ENCODE assay signal across 18 cellular contexts in the genomic region with DNA sequence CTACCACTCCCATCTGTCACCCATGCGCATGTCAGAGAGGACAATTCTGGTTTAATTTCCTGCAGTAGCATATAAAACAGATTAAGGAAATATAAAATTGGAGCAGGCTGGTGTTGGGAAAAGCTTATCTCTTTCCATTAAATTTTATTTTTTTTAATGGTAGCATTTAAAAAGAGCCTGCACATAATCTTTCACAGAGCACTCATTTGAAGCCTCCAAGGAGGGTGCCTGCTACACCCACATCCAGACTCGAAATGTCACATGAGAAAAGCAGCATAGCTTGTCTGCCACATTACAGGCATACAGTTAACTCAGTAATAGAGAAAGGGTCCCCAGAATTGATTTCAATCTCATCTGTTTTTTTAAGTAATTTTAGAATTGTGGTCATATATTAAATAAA.
DNase-seq lines count a peak whose midpoint lies in the region; ATAC-seq, FAIRE-seq and TF ChIP-seq lines count a peak whose summit lies in the region.
"Had no signal": no experiment of that assay in that cellular context is flagged by ENCODE, and none has a peak within 500 bp of the region (broad histone marks: within the 10 kb centered on the region; RNA-seq: fewer than 3 reads in every experiment).

No MANE protein-coding gene starts in this region.

- H3K4me3 ChIP-seq in Karpas-422 (ENCODE audit: low read length) (no peak overlapping the region; the same call in 1 of the 2 replicates), SK-N-SH (ENCODE audit: low read depth in 2 of 2, low read length in 1 of 2) (no peak overlapping the region), mesenchymal stem cell (ENCODE audit: insufficient read depth in 1 of 2, low read depth in 1 of 2, low read length in 2 of 2) (no peak overlapping the region), smooth muscle cell (no peak overlapping the region)
- H3K4me3 ChIP-seq: BLaER1 had no signal

- no peak overlapping the region for H2BK120ac ChIP-seq in mesenchymal stem cell (ENCODE audit: low read depth, low read length)

- H3F3A ChIP-seq in SK-N-SH (replicated peaks; ENCODE audit: insufficient read depth) = peaks cover 4% of the 10 kb centered on the region
- H3F3A ChIP-seq in smooth muscle cell (ENCODE audit: low read depth) = peaks cover 35% of the 10 kb centered on the region

- no peaks in the 10 kb centered on the region for H4K20me1 ChIP-seq in Karpas-422 (ENCODE audit: insufficient read depth, low read depth, low read length)
- H4K20me1 ChIP-seq in SK-N-SH (ENCODE audit: insufficient read depth) = no peaks in the 10 kb centered on the region
- H4K20me1 ChIP-seq in smooth muscle cell (ENCODE audit: low read depth) = no peaks in the 10 kb centered on the region
- H4K20me1 ChIP-seq: BLaER1 had no signal

- FAIRE-seq in GM12891 (lab: Jason Lieb, UNC) = no peak
- FAIRE-seq: G401.6 had no signal

- TF ChIP-seq CTCF in SK-N-SH (IDR thresholded peaks at IDR 0.05) (no peak), smooth muscle cell (IDR thresholded peaks at IDR 0.05; ENCODE audit: borderline replicate concordance, insufficient read depth, poor library complexity, severe bottlenecking) (no peak)

- no peak overlapping the region for H2BK12ac ChIP-seq in mesenchymal stem cell (ENCODE audit: low read length in 2 of 2)

- TF ChIP-seq RAD21 in SK-N-SH (IDR thresholded peaks at IDR 0.05; ENCODE audit: low read length) = peak; percentile 24; the same call in 1 of the 2 replicates

- ATAC-seq in HG02678 (IDR thresholded peaks at IDR 0.05; ENCODE audit: unreplicated experiment) (no peak), GM18511 (IDR thresholded peaks at IDR 0.05; ENCODE audit: unreplicated experiment) (no peak)
- ATAC-seq: CD8-positive, alpha-beta T cell had no signal

- H3K79me1 ChIP-seq in mesenchymal stem cell (replicated peaks; ENCODE audit: low read length, poor library complexity, severe bottlenecking) = no peaks in the 10 kb centered on the region

- H2AK5ac ChIP-seq in mesenchymal stem cell (ENCODE audit: low read length, severe bottlenecking) = no peak overlapping the region

- no peak overlapping the region for H3K23ac ChIP-seq in mesenchymal stem cell (ENCODE audit: low read length in 2 of 2)

- WGBS in SK-N-SH (ENCODE audit: low lambda C conversion rate) = 79% methylated on average over 2 of the region's 2 CpGs
- WGBS in mesenchymal stem cell = no CpG with 5 or more reads among the region's 2 CpGs
- 76% methylated on average over 2 of the region's 2 CpGs for WGBS in smooth muscle cell (ENCODE audit: low lambda C conversion rate)

- peaks cover 47% of the 10 kb centered on the region for H3K4me1 ChIP-seq in Karpas-422 (ENCODE audit: low read length)
- peaks cover 7 to 45% of the 10 kb centered on the region in 2 experiments; a peak in 3 of 4 replicates for H3K4me1 ChIP-seq in SK-N-SH (ENCODE audit: control insufficient read depth in 1 of 2, insufficient read depth in 2 of 2, low read depth in 1 of 2, low read length in 1 of 2)
- H3K4me1 ChIP-seq in mesenchymal stem cell (ENCODE audit: control insufficient read depth, insufficient read depth, low read depth, low read length) = peaks cover 3% of the 10 kb centered on the region
- H3K4me1 ChIP-seq in smooth muscle cell (ENCODE audit: low read depth) = peaks cover 19% of the 10 kb centered on the region
- H3K4me1 ChIP-seq: BLaER1, Caco-2 had no signal

- no peak overlapping the region for H3K14ac ChIP-seq in mesenchymal stem cell (ENCODE audit: low read length in 2 of 2)

- H2BK15ac ChIP-seq in mesenchymal stem cell (ENCODE audit: low read depth, poor library complexity, severe bottlenecking) = peak overlapping the region; percentile 26

- H3K9me3 ChIP-seq in Karpas-422 (ENCODE audit: low read length) (no peaks in the 10 kb centered on the region), SK-N-SH (no peaks in the 10 kb centered on the region), mesenchymal stem cell (ENCODE audit: control insufficient read depth, low read length) (peaks cover 10% of the 10 kb centered on the region), smooth muscle cell (replicated peaks; ENCODE audit: low read depth) (no peaks in the 10 kb centered on the region)
- H3K9me3 ChIP-seq: Caco-2 had no signal

- H3K36me3 ChIP-seq in Karpas-422 (ENCODE audit: insufficient read depth, low read length) (no peaks in the 10 kb centered on the region), SK-N-SH (replicated peaks in 1 of 2; ENCODE audit: control insufficient read depth in 1 of 2, insufficient read depth in 2 of 2, low read length in 1 of 2) (peaks cover 0 to 2% of the 10 kb centered on the region in 2 experiments), mesenchymal stem cell (ENCODE audit: control insufficient read depth in 1 of 2, insufficient read depth in 2 of 2, low read depth in 1 of 2, low read length in 2 of 2) (no peaks in the 10 kb centered on the region), smooth muscle cell (ENCODE audit: low read depth) (peaks cover 8% of the 10 kb centered on the region)
- H3K36me3 ChIP-seq: BLaER1 had no signal

- TF ChIP-seq POLR2A in GM12891 (IDR thresholded peaks at IDR 0.05; ENCODE audit: low read depth, low read length) = no peak

- POLR2A ChIA-PET in SK-N-SH (lab: Yijun Ruan, JAX) = interaction anchor here (0.6 to 2.0 kb wide), 7 partner anchors 11 to 599 kb away, joined by 3 to 19 read pairs (median 3); a partner anchor contains a TSS

- H3K4ac ChIP-seq in mesenchymal stem cell (ENCODE audit: low read depth in 1 of 2, low read length in 2 of 2) = no peak overlapping the region

- H4K8ac ChIP-seq in mesenchymal stem cell (ENCODE audit: low read length) = no peak overlapping the region

- peak overlapping the region; percentile 99 for H3K27ac ChIP-seq in Karpas-422 (ENCODE audit: low read length)
- H3K27ac ChIP-seq in SK-N-SH (ENCODE audit: low read depth in 2 of 2, low read length in 1 of 2) = peak overlapping the region in 1 of 2 experiments; percentile 97; a peak in 2 of 4 replicates
- H3K27ac ChIP-seq in mesenchymal stem cell (ENCODE audit: low read length, poor library complexity, severe bottlenecking) = no peak overlapping the region
- peak overlapping the region; percentile 16 for H3K27ac ChIP-seq in smooth muscle cell (ENCODE audit: low read depth)
- H3K27ac ChIP-seq: BLaER1, C4-2B had no signal

- peak overlapping the region in 1 of 2 experiments; percentile 2 for H3K18ac ChIP-seq in mesenchymal stem cell (ENCODE audit: low read depth in 1 of 2, low read length in 2 of 2)

- TF ChIP-seq EP300 in SK-N-SH (IDR thresholded peaks at IDR 0.05; ENCODE audit: borderline replicate concordance in 1 of 2, low read depth in 1 of 2, low read length in 1 of 2) = peak in 1 of 2 experiments; percentile 93; a peak in 2 of 4 replicates

- H2AFZ ChIP-seq in Karpas-422 (ENCODE audit: low read length) = no peak overlapping the region
- H2AFZ ChIP-seq in SK-N-SH (ENCODE audit: low read depth) = no peak overlapping the region
- H2AFZ ChIP-seq in mesenchymal stem cell (ENCODE audit: low read depth, low read length) = no peak overlapping the region
- no peak overlapping the region for H2AFZ ChIP-seq in smooth muscle cell (ENCODE audit: low read depth)

- H3K9ac ChIP-seq in Karpas-422 (ENCODE audit: low read length) (peak overlapping the region; percentile 34; the same call in 1 of the 2 replicates), SK-N-SH (no peak overlapping the region), mesenchymal stem cell (ENCODE audit: low read length) (no peak overlapping the region), smooth muscle cell (ENCODE audit: low read depth) (no peak overlapping the region)
- H3K9ac ChIP-seq: BLaER1 had no signal

- no peak overlapping the region for H2BK5ac ChIP-seq in mesenchymal stem cell (ENCODE audit: low read depth, low read length, poor library complexity, severe bottlenecking)

- H3K4me2 ChIP-seq in Karpas-422 (ENCODE audit: low read depth, low read length, poor library complexity, severe bottlenecking) (peak overlapping the region; percentile 70), SK-N-SH (no peak overlapping the region), mesenchymal stem cell (ENCODE audit: low read length, poor library complexity, severe bottlenecking) (no peak overlapping the region), smooth muscle cell (no peak overlapping the region)
- H3K4me2 ChIP-seq: BLaER1 had no signal

- no peaks in the 10 kb centered on the region for H3K79me2 ChIP-seq in Karpas-422 (ENCODE audit: low read length)
- H3K79me2 ChIP-seq in SK-N-SH (ENCODE audit: insufficient read depth) = no peaks in the 10 kb centered on the region
- no peaks in the 10 kb centered on the region for H3K79me2 ChIP-seq in smooth muscle cell (ENCODE audit: low read depth)

- no peak overlapping the region for H4K91ac ChIP-seq in mesenchymal stem cell (ENCODE audit: low read length)

- CTCF ChIA-PET in SK-N-SH (lab: Yijun Ruan, JAX) = interaction anchor here (0.7 to 2.6 kb wide), 10 partner anchors 10 to 601 kb away, joined by 3 to 13 read pairs (median 3); no protein-coding TSS in a partner anchor

- DNase-seq in Karpas-422 (peak; percentile 56), SK-N-SH (peak; percentile 59), mesenchymal stem cell (no peak), smooth muscle cell (lab: John Stamatoyannopoulos, UW; ENCODE audit: unreplicated experiment) (no peak), retina (no peak), GM12891 (ENCODE audit: insufficient read length, low spot score) (no peak)
- DNase-seq: Caco-2; CD4-positive, CD25-positive, alpha-beta regulatory T cell; CD8-positive, alpha-beta T cell; DMS153; DND-41; GOT3; HCEC 1CT had no signal

- H3K27me3 ChIP-seq in Karpas-422 (ENCODE audit: low read length) (no peaks in the 10 kb centered on the region), SK-N-SH (ENCODE audit: insufficient read depth) (no peaks in the 10 kb centered on the region), mesenchymal stem cell (ENCODE audit: control insufficient read depth in 1 of 2, insufficient read depth in 1 of 2, low read length in 2 of 2) (no peaks in the 10 kb centered on the region), smooth muscle cell (ENCODE audit: low read depth) (no peaks in the 10 kb centered on the region)
- H3K27me3 ChIP-seq: BLaER1 had no signal

- no peaks in the 10 kb centered on the region for H3K9me2 ChIP-seq in Karpas-422 (replicated peaks; ENCODE audit: insufficient read depth, low read length)
- H3K9me2 ChIP-seq in SK-N-SH = no peaks in the 10 kb centered on the region

TF ChIP-seq in SK-N-SH, 30 proteins besides CTCF, POLR2A, EP300 and RAD21 (continues in another document):
- peak; percentile 63 for TF ChIP-seq RCOR1 (IDR thresholded peaks at IDR 0.05; ENCODE audit: low read length)

TF ChIP-seq in GM12891, 5 proteins besides CTCF, POLR2A, EP300 and RAD21:
- TF ChIP-seq TAF1 (IDR thresholded peaks at IDR 0.05; ENCODE audit: low read depth, low read length) = no peak
- no peak for TF ChIP-seq SPI1 (IDR thresholded peaks at IDR 0.05; ENCODE audit: low read depth, low read length)
- no peak for TF ChIP-seq POU2F2 (IDR thresholded peaks at IDR 0.05; ENCODE audit: low read depth, low read length)
- no peak for TF ChIP-seq PAX5 (IDR thresholded peaks at IDR 0.05; ENCODE audit: insufficient read depth, low read length, severe bottlenecking)
- no peak for TF ChIP-seq POLR2AphosphoS5 (IDR thresholded peaks at IDR 0.05; ENCODE audit: low read depth, low read length)
TF ChIP-seq in GM12891: peak in this region for 0.

Comparison
In these comparisons a context has a peak if more than half of its experiments do, and no peak if none do; other contexts are left out.
1. DNase-seq: peak in Karpas-422 (single experiment) and SK-N-SH (single experiment); none in mesenchymal stem cell (single experiment), smooth muscle cell (single experiment), retina (single experiment) and GM12891 (single experiment).